In genomic region chr2:111689899-111690298, GRCh38 we compare ENCODE assay signal across 17 cellular contexts.
"Had no signal": no experiment of that assay in that cellular context is flagged by ENCODE, and none has a peak within 500 bp of the region (broad histone marks: within the 10 kb centered on the region; RNA-seq: fewer than 3 reads in every experiment).

No MANE protein-coding gene starts in this region.

- H3K4me1 Mint-ChIP-seq: mesothelial cell of epicardium had no signal

- H3K9me3 ChIP-seq: left lung, lower lobe of right lung, mucosa of descending colon had no signal

- ATAC-seq: foreskin keratinocyte, gastroesophageal sphincter, heart right ventricle, left lung, left ventricle myocardium superior, lower lobe of right lung, mucosa of descending colon had no signal

- H3K4me3 ChIP-seq: coronary artery, dorsolateral prefrontal cortex, esophagus muscularis mucosa, gastroesophageal sphincter, heart right ventricle, left lung, lower lobe of right lung, mucosa of descending colon had no signal

- H3K4me3 Mint-ChIP-seq: mesothelial cell of epicardium had no signal

- H3K27me3 ChIP-seq: dorsolateral prefrontal cortex, esophagus muscularis mucosa, foreskin keratinocyte, gastroesophageal sphincter, heart right ventricle, left lung had no signal

- H3K27ac ChIP-seq: coronary artery, dorsolateral prefrontal cortex, esophagus muscularis mucosa, foreskin keratinocyte, gastroesophageal sphincter, heart right ventricle, left lung, lower lobe of right lung had no signal

- H3K4me1 ChIP-seq: lower lobe of right lung had no signal

- H3K36me3 ChIP-seq: esophagus muscularis mucosa, gastroesophageal sphincter, heart right ventricle, left lung, lower lobe of right lung had no signal

- H3K27ac Mint-ChIP-seq: mesothelial cell of epicardium had no signal

- H3K36me3 Mint-ChIP-seq: mesothelial cell of epicardium had no signal

- DNase-seq: dermis blood vessel endothelial cell; dorsolateral prefrontal cortex; effector CD4-positive, alpha-beta T cell; effector memory CD4-positive, alpha-beta T cell; foreskin keratinocyte; heart right ventricle; hippocampal formation; left cardiac atrium; left lung; left ventricle myocardium superior; lower lobe of right lung; mesenchymal stem cell; mucosa of descending colon had no signal
